ENCODE assay signal across 19 cellular contexts in genomic region chr1:222736972-222737371, GRCh38. TPM values are rescaled to one million over a fixed set of nuclear protein-coding genes. Genes with fewer than 3 reads are reported as not detected.
DNase-seq lines count a peak whose midpoint lies in the region; ATAC-seq and TF ChIP-seq lines count a peak whose summit lies in the region.
"Had no signal": no experiment of that assay in that cellular context is flagged by ENCODE, and none has a peak within 500 bp of the region (broad histone marks: within the 10 kb centered on the region; RNA-seq: fewer than 3 reads in every experiment).

Gene FAM177B (plus strand): TSS chr1:222737202. CDS start chr1:222746546, 9,344 bp downstream.

- no peak for TF ChIP-seq EP300 in transverse colon (IDR thresholded peaks at IDR 0.05; ENCODE audit: low read depth)

- in situ Hi-C loops in transverse colon (cut with MboI; ENCODE audit: low pct_ligation_motif_present in 1 of 4, low pct_unique_long_range_greater_than_20kb in 1 of 4, low sequenced_read_pairs in 3 of 4) (no loop called here), brain microvascular endothelial cell (cut with HindIII; ENCODE audit: low pct_ligation_motif_present, low sequenced_read_pairs) (no loop called here)

- no peak within 1 kb of the TSS for H3K9ac ChIP-seq in HUES6 (ENCODE audit: low read length)
- H3K9ac ChIP-seq: BLaER1 had no signal

- H3K27me3 ChIP-seq in HUES6 (ENCODE audit: control insufficient read depth, insufficient read depth, low read length) (no peaks in the 10 kb centered on the region), transverse colon (no peaks in the 10 kb centered on the region), brain microvascular endothelial cell (replicated peaks) (no peaks in the 10 kb centered on the region)
- H3K27me3 ChIP-seq: BLaER1, esophagus squamous epithelium, ovary had no signal

- peak within 1 kb of the TSS; percentile 81 for H3K27ac Mint-ChIP-seq in WTC11
- H3K27ac Mint-ChIP-seq: dendritic cell treated with granulocyte-macrophage colony-stimulating factor and Interleukin-4, amounts not matched to agents 40 ng/mL and 50 ng/mL, for 4 days had no signal

- no peaks in the 10 kb centered on the region for H3K9me3 Mint-ChIP-seq in WTC11
- H3K9me3 Mint-ChIP-seq: dendritic cell treated with granulocyte-macrophage colony-stimulating factor and Interleukin-4, amounts not matched to agents 40 ng/mL and 50 ng/mL, for 4 days had no signal

- POLR2A ChIA-PET in WTC11 (lab: Charles Lee), result interaction anchor here (1.7 kb wide), 1 partner anchor 24 kb away, joined by 6 read pairs; no protein-coding TSS in a partner anchor

- no peak within 1 kb of the TSS for H3K4me3 Mint-ChIP-seq in WTC11
- H3K4me3 Mint-ChIP-seq: dendritic cell treated with granulocyte-macrophage colony-stimulating factor and Interleukin-4, amounts not matched to agents 40 ng/mL and 50 ng/mL, for 4 days had no signal

- H3K27ac ChIP-seq in HUES6 (ENCODE audit: low read depth, low read length) (no peak within 1 kb of the TSS), transverse colon (peak within 1 kb of the TSS in 3 of 4 donors; percentile 15 to 34 (median 21)), brain microvascular endothelial cell (no peak within 1 kb of the TSS)
- H3K27ac ChIP-seq: BLaER1, esophagus squamous epithelium, ovary, PC-9 had no signal

- CTCF ChIA-PET in WTC11 (lab: Charles Lee), result interaction anchor here (1.0 to 2.5 kb wide), 8 partner anchors 13 to 947 kb away, joined by 3 to 20 read pairs (median 4); no protein-coding TSS in a partner anchor

- TF ChIP-seq POLR2A in transverse colon (IDR thresholded peaks at IDR 0.05), result peak; percentile 27

- H3K4me3 ChIP-seq in HUES6 (ENCODE audit: low read depth, low read length), result peak within 1 kb of the TSS; percentile 17; the same call in 1 of the 2 replicates
- H3K4me3 ChIP-seq in transverse colon, result no peak within 1 kb of the TSS
- no peak within 1 kb of the TSS for H3K4me3 ChIP-seq in brain microvascular endothelial cell (ENCODE audit: low read depth, low read length)
- H3K4me3 ChIP-seq: BLaER1, esophagus squamous epithelium, ovary, PC-9 had no signal

- H3K27me3 Mint-ChIP-seq in WTC11 (ENCODE audit: low read depth), result no peaks in the 10 kb centered on the region

- ATAC-seq in WTC11 (no peak), left colon (peak; percentile 77)

- WGBS in transverse colon (ENCODE audit: low coverage in 1 of 2), 2 donors, result 23 to 36% methylated on average over 1 of the region's 1 CpG

- no peak for TF ChIP-seq CTCF in WTC11 (IDR thresholded peaks at IDR 0.05)
- no peak for TF ChIP-seq CTCF in transverse colon (IDR thresholded peaks at IDR 0.05)
- no peak for TF ChIP-seq CTCF in brain microvascular endothelial cell (IDR thresholded peaks at IDR 0.05; ENCODE audit: low read depth, low read length, missing control alignments)

- H3K4me1 ChIP-seq in HUES6 (ENCODE audit: control insufficient read depth, insufficient read depth, low read length) (peaks cover 18% of the 10 kb centered on the region), transverse colon (peaks cover 0 to 8% (median 2%) of the 10 kb centered on the region in 4 donors)

- DNase-seq in WTC11 (ENCODE audit: low spot score) (no peak), left colon (no peak), transverse colon (no peak), NCI-H2107 (lab: John Stamatoyannopoulos, UW) (no peak), cerebellum (ENCODE audit: low spot score) (no peak), brain microvascular endothelial cell (no peak)
- DNase-seq: activated naive CD4-positive, alpha-beta T cell treated with anti-CD3 and anti-CD28 coated beads, Interleukin-2, amount 50 U/mL, for 16 hours; activated T-cell treated with anti-CD3 and anti-CD28 coated beads, Interleukin-2, amount 50 U/mL, for 1 hour; DMS79 treated with DMSO at 0.1 percent for 48 hours; esophagus squamous epithelium; Kasumi-1; NCI-H187; NCI-H748 treated with DMSO at 0.1 percent for 48 hours; ovary had no signal

- H3K36me3 Mint-ChIP-seq in WTC11, result peaks cover 16% of the 10 kb centered on the region

- H3K9me3 ChIP-seq in HUES6 (ENCODE audit: control insufficient read depth, insufficient read depth, low read depth, low read length) (no peaks in the 10 kb centered on the region), transverse colon (no peaks in the 10 kb centered on the region)
- H3K9me3 ChIP-seq: BLaER1, esophagus squamous epithelium, ovary had no signal

- H3K4me1 Mint-ChIP-seq in WTC11, result peaks cover 2% of the 10 kb centered on the region; the same call in 1 of the 2 replicates

- intact Hi-C loops in left colon (cut with DNase I, micrococcal nuclease), result loop anchor here in 1 of 2 donors (10.0 kb wide), 1 partner anchor 348 kb away; no protein-coding TSS in a partner anchor
- intact Hi-C loops in transverse colon (cut with DNase I; ENCODE audit: low total_unique reads), result no loop called here

- H3K36me3 ChIP-seq in HUES6 (ENCODE audit: control insufficient read depth, insufficient read depth, low read length) (peaks cover 25% of the 10 kb centered on the region), transverse colon (peaks cover 0 to 30% (median 14%) of the 10 kb centered on the region in 4 donors), brain microvascular endothelial cell (replicated peaks) (peaks cover 23% of the 10 kb centered on the region)
- H3K36me3 ChIP-seq: ovary had no signal

TF ChIP-seq in WTC11, 78 proteins besides CTCF, POLR2A, EP300 and RAD21 (continues in another document):
- TF ChIP-seq, protein P1, sequence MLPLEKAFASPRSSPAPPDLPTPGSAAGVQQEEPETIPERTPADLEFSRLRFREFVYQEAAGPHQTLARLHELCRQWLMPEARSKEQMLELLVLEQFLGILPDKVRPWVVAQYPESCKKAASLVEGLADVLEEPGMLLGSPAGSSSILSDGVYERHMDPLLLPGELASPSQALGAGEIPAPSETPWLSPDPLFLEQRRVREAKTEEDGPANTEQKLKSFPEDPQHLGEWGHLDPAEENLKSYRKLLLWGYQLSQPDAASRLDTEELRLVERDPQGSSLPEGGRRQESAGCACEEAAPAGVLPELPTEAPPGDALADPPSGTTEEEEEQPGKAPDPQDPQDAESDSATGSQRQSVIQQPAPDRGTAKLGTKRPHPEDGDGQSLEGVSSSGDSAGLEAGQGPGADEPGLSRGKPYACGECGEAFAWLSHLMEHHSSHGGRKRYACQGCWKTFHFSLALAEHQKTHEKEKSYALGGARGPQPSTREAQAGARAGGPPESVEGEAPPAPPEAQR (CRISPR knock-in tag; IDR thresholded peaks at IDR 0.05), result no peak
- no peak for TF ChIP-seq GRHL2 (CRISPR knock-in tag; IDR thresholded peaks at IDR 0.05; ENCODE audit: insufficient replicate concordance, severe bottlenecking)
- TF ChIP-seq, protein P2, sequence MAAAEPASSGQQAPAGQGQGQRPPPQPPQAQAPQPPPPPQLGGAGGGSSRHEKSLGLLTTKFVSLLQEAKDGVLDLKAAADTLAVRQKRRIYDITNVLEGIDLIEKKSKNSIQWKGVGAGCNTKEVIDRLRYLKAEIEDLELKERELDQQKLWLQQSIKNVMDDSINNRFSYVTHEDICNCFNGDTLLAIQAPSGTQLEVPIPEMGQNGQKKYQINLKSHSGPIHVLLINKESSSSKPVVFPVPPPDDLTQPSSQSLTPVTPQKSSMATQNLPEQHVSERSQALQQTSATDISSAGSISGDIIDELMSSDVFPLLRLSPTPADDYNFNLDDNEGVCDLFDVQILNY (CRISPR knock-in tag; IDR thresholded peaks at IDR 0.05), result no peak
- no peak for TF ChIP-seq NR1H2 (CRISPR knock-in tag; IDR thresholded peaks at IDR 0.05)
- no peak for TF ChIP-seq NFE2L1 (CRISPR knock-in tag; IDR thresholded peaks at IDR 0.05)
- no peak for TF ChIP-seq MAX (CRISPR knock-in tag; IDR thresholded peaks at IDR 0.05)
- no peak for TF ChIP-seq GTF2I (CRISPR knock-in tag; conservative IDR thresholded peaks at IDR 0.05)
- TF ChIP-seq, protein P3, sequence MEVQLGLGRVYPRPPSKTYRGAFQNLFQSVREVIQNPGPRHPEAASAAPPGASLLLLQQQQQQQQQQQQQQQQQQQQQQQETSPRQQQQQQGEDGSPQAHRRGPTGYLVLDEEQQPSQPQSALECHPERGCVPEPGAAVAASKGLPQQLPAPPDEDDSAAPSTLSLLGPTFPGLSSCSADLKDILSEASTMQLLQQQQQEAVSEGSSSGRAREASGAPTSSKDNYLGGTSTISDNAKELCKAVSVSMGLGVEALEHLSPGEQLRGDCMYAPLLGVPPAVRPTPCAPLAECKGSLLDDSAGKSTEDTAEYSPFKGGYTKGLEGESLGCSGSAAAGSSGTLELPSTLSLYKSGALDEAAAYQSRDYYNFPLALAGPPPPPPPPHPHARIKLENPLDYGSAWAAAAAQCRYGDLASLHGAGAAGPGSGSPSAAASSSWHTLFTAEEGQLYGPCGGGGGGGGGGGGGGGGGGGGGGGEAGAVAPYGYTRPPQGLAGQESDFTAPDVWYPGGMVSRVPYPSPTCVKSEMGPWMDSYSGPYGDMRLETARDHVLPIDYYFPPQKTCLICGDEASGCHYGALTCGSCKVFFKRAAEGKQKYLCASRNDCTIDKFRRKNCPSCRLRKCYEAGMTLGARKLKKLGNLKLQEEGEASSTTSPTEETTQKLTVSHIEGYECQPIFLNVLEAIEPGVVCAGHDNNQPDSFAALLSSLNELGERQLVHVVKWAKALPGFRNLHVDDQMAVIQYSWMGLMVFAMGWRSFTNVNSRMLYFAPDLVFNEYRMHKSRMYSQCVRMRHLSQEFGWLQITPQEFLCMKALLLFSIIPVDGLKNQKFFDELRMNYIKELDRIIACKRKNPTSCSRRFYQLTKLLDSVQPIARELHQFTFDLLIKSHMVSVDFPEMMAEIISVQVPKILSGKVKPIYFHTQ (CRISPR knock-in tag; IDR thresholded peaks at IDR 0.05), result no peak
- no peak for TF ChIP-seq RORB (CRISPR knock-in tag; IDR thresholded peaks at IDR 0.05)
- TF ChIP-seq EMX1 (CRISPR knock-in tag; IDR thresholded peaks at IDR 0.05), result no peak
- TF ChIP-seq OVOL2 (CRISPR knock-in tag; IDR thresholded peaks at IDR 0.05; ENCODE audit: borderline replicate concordance), result no peak
- no peak for TF ChIP-seq ZBTB21 (CRISPR knock-in tag; IDR thresholded peaks at IDR 0.05; ENCODE audit: borderline replicate concordance)

RNA-seq across cellular contexts. Expression of gene FAM177B, which starts in this region (rescaled TPM):
- total RNA-seq in WTC11 (2021) (not detected in 3 replicates), left colon (10 to 100 TPM; 17.8 to 19.1 TPM), transverse colon (10 to 100 TPM in 1 of 4 donors, 1 to 10 TPM in 1, not detected in 2; 4.0 to 13.9 TPM), cerebellum (0.18 TPM)
- total RNA-seq: PC-9, skeletal muscle tissue had no signal

Comparison
In these comparisons a context has a peak if more than half of its experiments do, and no peak if none do; other contexts are left out.
1. H3K27ac ChIP-seq: peak in transverse colon (3 of 4); none in HUES6 (single experiment) and brain microvascular endothelial cell (single experiment).